In the genomic region with DNA sequence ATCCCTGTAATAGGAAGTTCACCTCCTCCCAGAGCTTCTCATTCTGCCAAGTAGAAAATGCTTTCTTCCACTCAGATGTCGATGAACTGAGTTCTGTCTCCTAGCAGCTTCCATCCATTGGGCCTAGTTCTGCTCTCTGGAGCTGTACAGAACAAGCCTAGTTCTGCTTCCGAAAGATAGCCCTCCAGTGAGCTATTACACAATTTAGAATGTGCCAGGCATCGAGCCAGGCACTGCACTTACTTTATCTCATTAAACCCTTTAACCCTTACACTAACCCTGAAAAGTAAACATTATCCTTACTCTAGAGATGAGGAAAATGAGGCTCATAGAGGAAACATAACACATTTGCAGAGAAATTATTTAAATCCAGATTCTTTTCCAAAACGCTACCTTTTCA, we compare ENCODE assay signal across 1 cellular context.
TF ChIP-seq lines count a peak whose summit lies in the region.

No MANE protein-coding gene starts in this region.

TF ChIP-seq in K562, 482 proteins besides CTCF, POLR2A, EP300 and RAD21 (continued from another document):
- TF ChIP-seq MGA (IDR thresholded peaks at IDR 0.05) = no peak
